Comparison of ENCODE assay signal across 16 cellular contexts in genomic region chr4:111748157-111748556, GRCh38.
"Had no signal": no experiment of that assay in that cellular context is flagged by ENCODE, and none has a peak within 500 bp of the region (broad histone marks: within the 10 kb centered on the region; RNA-seq: fewer than 3 reads in every experiment).

No MANE protein-coding gene starts in this region.

- H3K4me3 ChIP-seq: heart right ventricle, upper lobe of left lung had no signal

- DNase-seq: activated CD4-positive, alpha-beta memory T cell treated with anti-CD3 and anti-CD28 coated beads, Interleukin-2, amount 10 ng/mL, durations not matched to agents 7 days and 5 days; activated CD4-positive, alpha-beta T cell treated with anti-CD3 and anti-CD28 coated beads for 48 hours; activated CD8-positive, alpha-beta memory T cell treated with anti-CD3 and anti-CD28 coated beads, Interleukin-2, amount 10 ng/mL, durations not matched to agents 7 days and 5 days; activated effector memory CD4-positive, alpha-beta T cell treated with anti-CD3 and anti-CD28 coated beads, Interleukin-2, amount 50 U/mL, for 16 hours; activated naive CD4-positive, alpha-beta T cell treated with anti-CD3 and anti-CD28 coated beads, Interleukin-2, amount 10 ng/mL, durations not matched to agents 7 days and 5 days; activated T-cell treated with anti-CD3 and anti-CD28 coated beads for 4 hours; cerebellar nuclear complex; cortex of kidney; foreskin fibroblast; heart right ventricle; stimulated activated CD4-positive, alpha-beta T cell treated with anti-CD3 and anti-CD28 coated beads, Interleukin-4, amount 100 ng/mL, for 1 hour; stimulated activated naive CD8-positive, alpha-beta T cell treated with anti-CD3 and anti-CD28 coated beads, Interleukin-15, Interleukin-2, amounts not matched to agents 100 U/mL and 50 U/mL, for 24 hours; SW 1271; T-helper 17 cell; upper lobe of left lung had no signal

- H3K27ac Mint-ChIP-seq: activated CD4-positive, alpha-beta memory T cell treated with anti-CD3 and anti-CD28 coated beads, Interleukin-2, amount 10 ng/mL, durations not matched to agents 7 days and 5 days; activated CD8-positive, alpha-beta memory T cell treated with anti-CD3 and anti-CD28 coated beads, Interleukin-2, amount 10 ng/mL, durations not matched to agents 7 days and 5 days; activated naive CD4-positive, alpha-beta T cell treated with anti-CD3 and anti-CD28 coated beads, Interleukin-2, amount 10 ng/mL, durations not matched to agents 7 days and 5 days; natural killer cell treated with Interleukin-12 subunit alpha and Interleukin-12 subunit beta and Interleukin-15 and Interleukin-18, amount 100 ng/mL, for 72 hours; T-helper 17 cell had no signal

- H3K4me1 ChIP-seq: heart right ventricle, upper lobe of left lung had no signal

- H3K9me3 Mint-ChIP-seq: activated CD4-positive, alpha-beta memory T cell treated with anti-CD3 and anti-CD28 coated beads, Interleukin-2, amount 10 ng/mL, durations not matched to agents 7 days and 5 days; activated naive CD4-positive, alpha-beta T cell treated with anti-CD3 and anti-CD28 coated beads, Interleukin-2, amount 10 ng/mL, durations not matched to agents 7 days and 5 days had no signal

- H3K36me3 Mint-ChIP-seq: activated CD8-positive, alpha-beta memory T cell treated with anti-CD3 and anti-CD28 coated beads, Interleukin-2, amount 10 ng/mL, durations not matched to agents 7 days and 5 days; activated naive CD4-positive, alpha-beta T cell treated with anti-CD3 and anti-CD28 coated beads, Interleukin-2, amount 10 ng/mL, durations not matched to agents 7 days and 5 days; natural killer cell treated with Interleukin-12 subunit alpha and Interleukin-12 subunit beta and Interleukin-15 and Interleukin-18, amount 100 ng/mL, for 72 hours had no signal

- H3K27me3 ChIP-seq: heart right ventricle, upper lobe of left lung had no signal

- H3K27me3 Mint-ChIP-seq: activated CD4-positive, alpha-beta memory T cell treated with anti-CD3 and anti-CD28 coated beads, Interleukin-2, amount 10 ng/mL, durations not matched to agents 7 days and 5 days; activated CD8-positive, alpha-beta memory T cell treated with anti-CD3 and anti-CD28 coated beads, Interleukin-2, amount 10 ng/mL, durations not matched to agents 7 days and 5 days; activated naive CD4-positive, alpha-beta T cell treated with anti-CD3 and anti-CD28 coated beads, Interleukin-2, amount 10 ng/mL, durations not matched to agents 7 days and 5 days; natural killer cell treated with Interleukin-12 subunit alpha and Interleukin-12 subunit beta and Interleukin-15 and Interleukin-18, amount 100 ng/mL, for 72 hours; T-helper 17 cell had no signal

- H3K27ac ChIP-seq: heart right ventricle, upper lobe of left lung had no signal

- ATAC-seq: activated CD8-positive, alpha-beta memory T cell treated with anti-CD3 and anti-CD28 coated beads, Interleukin-2, amount 10 ng/mL, durations not matched to agents 7 days and 5 days; heart right ventricle; natural killer cell treated with Interleukin-12 subunit alpha and Interleukin-12 subunit beta and Interleukin-15 and Interleukin-18, amount 100 ng/mL, for 72 hours; stimulated activated naive CD8-positive, alpha-beta T cell treated with anti-CD3 and anti-CD28 coated beads, Interleukin-15, Interleukin-2, amounts not matched to agents 100 U/mL and 50 U/mL, for 24 hours; T-helper 17 cell had no signal

- H3K4me3 Mint-ChIP-seq: activated CD4-positive, alpha-beta memory T cell treated with anti-CD3 and anti-CD28 coated beads, Interleukin-2, amount 10 ng/mL, durations not matched to agents 7 days and 5 days; activated CD8-positive, alpha-beta memory T cell treated with anti-CD3 and anti-CD28 coated beads, Interleukin-2, amount 10 ng/mL, durations not matched to agents 7 days and 5 days; activated naive CD4-positive, alpha-beta T cell treated with anti-CD3 and anti-CD28 coated beads, Interleukin-2, amount 10 ng/mL, durations not matched to agents 7 days and 5 days; natural killer cell treated with Interleukin-12 subunit alpha and Interleukin-12 subunit beta and Interleukin-15 and Interleukin-18, amount 100 ng/mL, for 72 hours; T-helper 17 cell had no signal

- H3K9me3 ChIP-seq: heart right ventricle, upper lobe of left lung had no signal

- H3K4me1 Mint-ChIP-seq: activated CD4-positive, alpha-beta memory T cell treated with anti-CD3 and anti-CD28 coated beads, Interleukin-2, amount 10 ng/mL, durations not matched to agents 7 days and 5 days; activated CD8-positive, alpha-beta memory T cell treated with anti-CD3 and anti-CD28 coated beads, Interleukin-2, amount 10 ng/mL, durations not matched to agents 7 days and 5 days; activated naive CD4-positive, alpha-beta T cell treated with anti-CD3 and anti-CD28 coated beads, Interleukin-2, amount 10 ng/mL, durations not matched to agents 7 days and 5 days; T-helper 17 cell had no signal

- H3K36me3 ChIP-seq: heart right ventricle, upper lobe of left lung had no signal
